Comparison of ENCODE assay signal across 9 cellular contexts in the genomic region with DNA sequence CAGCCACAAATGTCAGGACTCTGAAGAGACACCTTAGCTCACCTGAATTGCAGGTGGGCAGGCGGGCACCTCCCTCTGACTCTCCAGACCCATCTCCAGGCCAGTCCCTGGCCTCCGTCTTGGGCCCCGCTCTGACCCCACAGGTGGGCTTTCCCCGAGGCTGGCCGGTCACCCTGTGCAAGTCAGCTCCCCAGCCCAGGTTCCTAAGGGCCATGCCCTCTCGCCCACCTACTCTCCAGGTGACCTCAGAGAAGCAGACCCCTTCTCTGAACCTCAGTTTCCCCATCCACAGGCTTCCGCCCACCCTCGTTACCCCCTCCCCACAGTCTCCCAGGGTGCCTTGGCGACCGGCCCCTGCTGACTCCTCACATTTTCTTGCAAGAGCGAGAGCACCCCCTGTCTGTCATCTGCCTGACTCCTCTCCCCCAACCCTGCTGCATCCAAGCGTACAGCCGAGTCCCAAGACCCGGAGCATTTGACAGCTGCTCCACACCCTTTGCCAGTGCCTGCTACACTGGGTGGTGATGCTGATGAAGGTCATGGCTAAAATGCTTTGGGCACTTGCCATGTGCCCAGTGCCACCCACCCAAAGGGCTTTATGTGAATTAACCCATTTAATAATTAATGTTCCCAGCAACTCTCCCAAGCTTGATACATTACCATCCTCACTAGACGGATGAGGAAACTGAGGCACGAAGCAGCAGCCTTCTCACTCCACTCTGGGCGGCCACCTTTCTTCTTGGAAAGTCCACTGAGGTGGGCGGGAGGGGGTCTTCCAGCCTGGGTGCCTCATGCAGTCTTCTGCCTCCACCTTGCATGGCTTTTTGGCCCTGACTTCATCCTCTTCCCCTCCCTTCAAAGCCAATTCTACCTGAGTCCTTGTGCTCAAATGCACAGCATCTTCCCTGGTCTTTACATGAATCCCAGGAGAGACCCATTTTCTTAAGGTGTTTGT. TPM values are rescaled to one million over a fixed set of nuclear protein-coding genes. Genes with fewer than 3 reads are reported as not detected.
DNase-seq lines count a peak whose midpoint lies in the region; ATAC-seq and TF ChIP-seq lines count a peak whose summit lies in the region.
"Had no signal": no experiment of that assay in that cellular context is flagged by ENCODE, and none has a peak within 500 bp of the region (broad histone marks: within the 10 kb centered on the region; RNA-seq: fewer than 3 reads in every experiment).

No MANE protein-coding gene starts in this region.

- CTCF ChIA-PET in IMR-90 (lab: Yijun Ruan, JAX), result interaction anchor here (0.8 to 1.6 kb wide), 3 partner anchors 117 to 164 kb away, joined by 3 to 4 read pairs (median 3); a partner anchor contains a TSS

- in situ Hi-C loops in IMR-90 (cut with MboI; ENCODE audit: low sequenced_read_pairs), result no loop called here

- no peak overlapping the region for H2BK15ac ChIP-seq in IMR-90 (ENCODE audit: low read depth, low read length)
- no peak overlapping the region for H2BK15ac ChIP-seq in mesenchymal stem cell (ENCODE audit: low read depth, poor library complexity, severe bottlenecking)

- no peak overlapping the region for H3K56ac ChIP-seq in IMR-90 (ENCODE audit: extremely low read depth, insufficient read depth, low read length)

- no peak overlapping the region for H2BK20ac ChIP-seq in IMR-90 (ENCODE audit: low read depth, low read length)

- POLR2A ChIA-PET in IMR-90 (lab: Charles Lee; ENCODE audit: unreplicated experiment), result no interaction called here

- no peak overlapping the region for H3K4me2 ChIP-seq in IMR-90 (ENCODE audit: low read depth, low read length)
- H3K4me2 ChIP-seq in mesenchymal stem cell (ENCODE audit: low read length, poor library complexity, severe bottlenecking), result no peak overlapping the region

- H3K18ac ChIP-seq in IMR-90 (ENCODE audit: low read depth, low read length) (no peak overlapping the region), mesenchymal stem cell (ENCODE audit: low read depth in 1 of 2, low read length in 2 of 2) (no peak overlapping the region)

- H4K91ac ChIP-seq in IMR-90 (ENCODE audit: insufficient read depth, low read depth, low read length) (no peak overlapping the region; the same call in 1 of the 2 replicates), mesenchymal stem cell (ENCODE audit: low read length) (no peak overlapping the region)

- H3K9me3 ChIP-seq in IMR-90 (ENCODE audit: control insufficient read depth, insufficient read depth, low read length), result no peaks in the 10 kb centered on the region
- H3K9me3 ChIP-seq in mesenchymal stem cell (ENCODE audit: control insufficient read depth, low read length), result no peaks in the 10 kb centered on the region

- intact Hi-C loops in IMR-90 (cut with micrococcal nuclease), result no loop called here

- TF ChIP-seq POLR2A in IMR-90 (IDR thresholded peaks at IDR 0.05; ENCODE audit: low read depth, low read length), result no peak

- H3K14ac ChIP-seq in IMR-90 (replicated peaks; ENCODE audit: low read depth, low read length), result no peak overlapping the region
- no peak overlapping the region for H3K14ac ChIP-seq in mesenchymal stem cell (ENCODE audit: low read length in 2 of 2)

- H3K23ac ChIP-seq in IMR-90 (ENCODE audit: low read depth, low read length) (no peak overlapping the region), mesenchymal stem cell (ENCODE audit: low read length in 2 of 2) (no peak overlapping the region)

- H2AK9ac ChIP-seq in IMR-90 (replicated peaks; ENCODE audit: low read depth, low read length, poor library complexity), result no peak overlapping the region

- H3K79me1 ChIP-seq in IMR-90 (ENCODE audit: low read depth in 1 of 2, low read length in 2 of 2) (0 out of 4 replicates have a peak, but pooled peaks cover 0 to 9% of the 10 kb centered on the region in 2 experiments), mesenchymal stem cell (replicated peaks; ENCODE audit: low read length, poor library complexity, severe bottlenecking) (no peaks in the 10 kb centered on the region)

- H3K4me1 ChIP-seq in IMR-90 (ENCODE audit: control insufficient read depth, insufficient read depth, low read length) (peaks cover 11% of the 10 kb centered on the region), mesenchymal stem cell (ENCODE audit: control insufficient read depth, insufficient read depth, low read depth, low read length) (peaks cover 18% of the 10 kb centered on the region)

- ATAC-seq in IMR-90 (ENCODE audit: low read depth) (peak; percentile 76), HG03565 (IDR thresholded peaks at IDR 0.05; ENCODE audit: unreplicated experiment) (no peak), GM18520 (IDR thresholded peaks at IDR 0.05; ENCODE audit: unreplicated experiment) (no peak), GM21447 (IDR thresholded peaks at IDR 0.05; ENCODE audit: unreplicated experiment) (no peak), GM21526 (IDR thresholded peaks at IDR 0.05; ENCODE audit: low FRiP score, unreplicated experiment) (no peak)
- ATAC-seq: naive thymus-derived CD4-positive, alpha-beta T cell had no signal

- peak; percentile 57 for TF ChIP-seq RAD21 in IMR-90 (IDR thresholded peaks at IDR 0.05; ENCODE audit: low read length)

- H4K8ac ChIP-seq in IMR-90 (ENCODE audit: low read depth in 2 of 2, low read length in 2 of 2) (no peak overlapping the region), mesenchymal stem cell (ENCODE audit: low read length) (no peak overlapping the region)

- TF ChIP-seq CTCF in AG10803 (conservative IDR thresholded peaks at IDR 0.05; ENCODE audit: low read length) (peak; percentile 48), IMR-90 (conservative IDR thresholded peaks at IDR 0.05; ENCODE audit: low read depth, low read length) (peak; percentile 52)

- 64% methylated on average over 5 of the region's 18 CpGs; no CpG with 5 or more reads in 1 of the 2 experiments for WGBS in IMR-90 (ENCODE audit: extremely low coverage in 2 of 2, insufficient read length in 1 of 2), 2 experiments
- WGBS in mesenchymal stem cell, result 75% methylated on average over 18 of the region's 18 CpGs

- no peak overlapping the region for H2AK5ac ChIP-seq in IMR-90 (ENCODE audit: low read depth, low read length)
- no peak overlapping the region for H2AK5ac ChIP-seq in mesenchymal stem cell (ENCODE audit: low read length, severe bottlenecking)

- H2BK12ac ChIP-seq in mesenchymal stem cell (ENCODE audit: low read length in 2 of 2), result no peak overlapping the region

- no peak overlapping the region for H4K5ac ChIP-seq in IMR-90 (ENCODE audit: low read depth, low read length)

- H4K20me1 ChIP-seq in IMR-90 (ENCODE audit: insufficient read depth, low read length), result no peaks in the 10 kb centered on the region; the same call in none of the 2 replicates

- H3K27me3 ChIP-seq in IMR-90 (ENCODE audit: control insufficient read depth, insufficient read depth, low read length), result no peaks in the 10 kb centered on the region
- H3K27me3 ChIP-seq in mesenchymal stem cell (ENCODE audit: control insufficient read depth in 1 of 2, insufficient read depth in 1 of 2, low read length in 2 of 2), result peaks cover 0 to 5% of the 10 kb centered on the region in 2 experiments

- dilution Hi-C loops in IMR-90 (cut with HindIII; ENCODE audit: low sequenced_read_pairs, unreplicated experiment), result no loop called here

- H3K36me3 ChIP-seq in IMR-90 (ENCODE audit: control insufficient read depth, insufficient read depth, low read length), result peaks cover 12% of the 10 kb centered on the region; the same call in 1 of the 2 replicates
- peaks cover 3 to 61% of the 10 kb centered on the region in 2 experiments for H3K36me3 ChIP-seq in mesenchymal stem cell (ENCODE audit: control insufficient read depth in 1 of 2, insufficient read depth in 2 of 2, low read depth in 1 of 2, low read length in 2 of 2)

- no peak overlapping the region for H3K27ac ChIP-seq in IMR-90 (ENCODE audit: insufficient read depth, low read length)
- no peak overlapping the region for H3K27ac ChIP-seq in mesenchymal stem cell (ENCODE audit: low read length, poor library complexity, severe bottlenecking)

- no peak overlapping the region for H3K4ac ChIP-seq in IMR-90 (ENCODE audit: low read depth, low read length)
- no peak overlapping the region for H3K4ac ChIP-seq in mesenchymal stem cell (ENCODE audit: low read depth in 1 of 2, low read length in 2 of 2)

- H3K9ac ChIP-seq in IMR-90 (ENCODE audit: low read depth, low read length), result no peak overlapping the region
- no peak overlapping the region for H3K9ac ChIP-seq in mesenchymal stem cell (ENCODE audit: low read length)

- BruUV-seq in IMR-90 (replicated peaks; lab: Mats Ljungman, UMichigan), result no TSS peak

- H2BK5ac ChIP-seq in IMR-90 (ENCODE audit: low read depth, low read length, poor library complexity, severe bottlenecking) (no peak overlapping the region), mesenchymal stem cell (ENCODE audit: low read depth, low read length, poor library complexity, severe bottlenecking) (no peak overlapping the region)

- peaks cover 13% of the 10 kb centered on the region for H3K9me1 ChIP-seq in IMR-90 (ENCODE audit: insufficient read depth, low read length)

- H2BK120ac ChIP-seq in IMR-90 (ENCODE audit: low read depth, low read length) (no peak overlapping the region), mesenchymal stem cell (ENCODE audit: low read depth, low read length) (no peak overlapping the region)

- no peak overlapping the region for H3K4me3 ChIP-seq in AG10803 (ENCODE audit: low read length)
- H3K4me3 ChIP-seq in IMR-90 (ENCODE audit: insufficient read depth, low read depth, low read length), result no peak overlapping the region
- H3K4me3 ChIP-seq in mesenchymal stem cell (ENCODE audit: insufficient read depth in 1 of 2, low read depth in 1 of 2, low read length in 2 of 2), result no peak overlapping the region

- no peak overlapping the region for H2AFZ ChIP-seq in IMR-90 (replicated peaks; ENCODE audit: low read length, poor library complexity)
- H2AFZ ChIP-seq in mesenchymal stem cell (ENCODE audit: low read depth, low read length), result no peak overlapping the region

- DNase-seq in AG10803 (ENCODE audit: low read depth), result peak; percentile 70
- DNase-seq in IMR-90, result peak; percentile 58
- DNase-seq in dermis blood vessel endothelial cell, result peak; percentile 85
- peak; percentile 55 for DNase-seq in mesenchymal stem cell

TF ChIP-seq in IMR-90, 13 proteins besides CTCF, POLR2A, EP300 and RAD21 (continues in another document):
- TF ChIP-seq RCOR1 (IDR thresholded peaks at IDR 0.05; ENCODE audit: insufficient replicate concordance, low read length), result no peak

RNA-seq across cellular contexts. Expression of a gene that starts 51.1 kb away (rescaled TPM):
- 0.18 TPM in 1 of 2 replicates, not detected in the other for total RNA-seq in IMR-90 (2012; rRNA removed)
- 0.30 TPM in 1 of 2 replicates, not detected in the other for polyA plus RNA-seq in IMR-90 (2012; rRNA removed)
- 0.11 and 0.26 TPM in 2 replicates for polyA plus RNA-seq in IMR-90 (2012; cell fraction: cytosol; rRNA removed)
- polyA plus RNA-seq in IMR-90 (2012; cell fraction: nucleus; rRNA removed; ENCODE audit: low replicate concordance), result 0.11 TPM in 1 of 2 replicates, not detected in the other
- total RNA-seq in dermis blood vessel endothelial cell, result not detected in 2 replicates
- polyA plus RNA-seq in mesenchymal stem cell (2013, experiment 1 of 2), result not detected
- not detected for polyA plus RNA-seq in mesenchymal stem cell (2013, experiment 2 of 2)
- polyA plus RNA-seq: naive thymus-derived CD4-positive, alpha-beta T cell had no signal

RNA-seq across cellular contexts. Expression of a gene that starts 57.8 kb away (rescaled TPM):
- not detected in 2 replicates for total RNA-seq in IMR-90 (2012; rRNA removed)
- polyA plus RNA-seq in IMR-90 (2012; rRNA removed), result not detected in 2 replicates
- polyA plus RNA-seq in IMR-90 (2012; cell fraction: cytosol; rRNA removed), result not detected in 2 replicates
- polyA plus RNA-seq in IMR-90 (2012; cell fraction: nucleus; rRNA removed; ENCODE audit: low replicate concordance), result not detected in 2 replicates
- total RNA-seq in dermis blood vessel endothelial cell, result not detected in 2 replicates
- not detected for polyA plus RNA-seq in mesenchymal stem cell (2013, experiment 1 of 2)
- polyA plus RNA-seq in mesenchymal stem cell (2013, experiment 2 of 2), result not detected
- total RNA-seq: naive thymus-derived CD4-positive, alpha-beta T cell had no signal
- polyA plus RNA-seq: naive thymus-derived CD4-positive, alpha-beta T cell had no signal
